16 cellular contexts compared by ENCODE assay signal in the genomic region with DNA sequence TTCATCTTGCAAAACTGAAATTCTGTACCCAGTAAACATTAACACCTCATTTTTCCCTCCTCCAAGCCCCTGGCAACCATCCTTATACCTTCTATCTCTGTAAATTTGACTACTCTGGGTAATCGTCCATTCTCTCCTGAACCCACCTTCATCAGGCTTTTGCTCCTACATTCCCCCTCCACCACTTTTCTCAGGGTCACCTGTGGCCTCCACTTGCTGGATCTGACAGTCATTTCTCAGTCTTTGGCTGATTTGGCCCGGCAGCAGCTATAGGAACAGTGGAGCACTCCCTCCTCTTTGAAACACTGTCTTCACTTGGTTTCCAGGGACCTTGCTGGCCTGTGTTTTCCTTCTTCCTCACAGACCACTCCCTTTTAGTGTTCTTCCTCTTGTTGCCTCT.
DNase-seq lines count a peak whose midpoint lies in the region; ATAC-seq and TF ChIP-seq lines count a peak whose summit lies in the region.
"Had no signal": no experiment of that assay in that cellular context is flagged by ENCODE, and none has a peak within 500 bp of the region (broad histone marks: within the 10 kb centered on the region; RNA-seq: fewer than 3 reads in every experiment).

No MANE protein-coding gene starts in this region.

- DNase-seq in activated naive CD4-positive, alpha-beta T cell treated with anti-CD3 and anti-CD28 coated beads, Interleukin-2, amount 50 U/mL, for 16 hours = no peak
- DNase-seq in activated B cell treated with CpG ODN at 0.5 μM for 24 hours (no peak), mesothelial cell of epicardium (ENCODE audit: low spot score in 2 of 2, unreplicated experiment in 2 of 2) (no peak), type B pancreatic cell (ENCODE audit: extremely low spot score, unreplicated experiment) (no peak), SHP77 (lab: John Stamatoyannopoulos, UW) (no peak)
- DNase-seq: AML-193; CD4-positive, alpha-beta T cell; DMS153; DMS79; GDM1; GOT3; H9; IMR-90 had no signal

- H3K4me3 Mint-ChIP-seq in activated naive CD4-positive, alpha-beta T cell treated with anti-CD3 and anti-CD28 coated beads, Interleukin-2, amount 50 U/mL, for 24 hours = no peak overlapping the region
- no peak overlapping the region for H3K4me3 Mint-ChIP-seq in activated B cell treated with CpG ODN at 0.5 μM for 24 hours
- H3K4me3 Mint-ChIP-seq in mesothelial cell of epicardium = no peak overlapping the region
- H3K4me3 Mint-ChIP-seq in type B pancreatic cell = no peak overlapping the region
- H3K4me3 Mint-ChIP-seq: CD4-positive, alpha-beta T cell; H9 had no signal

- H3K36me3 Mint-ChIP-seq in activated naive CD4-positive, alpha-beta T cell treated with anti-CD3 and anti-CD28 coated beads, Interleukin-2, amount 50 U/mL, for 24 hours = peaks cover 6% of the 10 kb centered on the region
- H3K36me3 Mint-ChIP-seq in activated B cell treated with CpG ODN at 0.5 μM for 24 hours (ENCODE audit: low read depth) (peaks cover 8% of the 10 kb centered on the region), mesothelial cell of epicardium (peaks cover 3% of the 10 kb centered on the region), type B pancreatic cell (peaks cover 23% of the 10 kb centered on the region)

- POLR2A ChIA-PET in activated B cell treated with CpG ODN at 0.5 μM for 24 hours (lab: Charles Lee) = no interaction called here

- no peaks in the 10 kb centered on the region for H3K9me3 Mint-ChIP-seq in activated naive CD4-positive, alpha-beta T cell treated with anti-CD3 and anti-CD28 coated beads, Interleukin-2, amount 50 U/mL, for 24 hours
- H3K9me3 Mint-ChIP-seq in activated B cell treated with CpG ODN at 0.5 μM for 24 hours (no peaks in the 10 kb centered on the region), mesothelial cell of epicardium (no peaks in the 10 kb centered on the region), type B pancreatic cell (peaks cover 12% of the 10 kb centered on the region)
- H3K9me3 Mint-ChIP-seq: CD4-positive, alpha-beta T cell; H9 had no signal

- intact Hi-C loops in activated B cell treated with CpG ODN at 0.5 μM for 24 hours (cut with micrococcal nuclease) = no loop called here

- peaks cover 63% of the 10 kb centered on the region for H3K4me1 Mint-ChIP-seq in activated naive CD4-positive, alpha-beta T cell treated with anti-CD3 and anti-CD28 coated beads, Interleukin-2, amount 50 U/mL, for 24 hours
- peaks cover 78% of the 10 kb centered on the region for H3K4me1 Mint-ChIP-seq in activated B cell treated with CpG ODN at 0.5 μM for 24 hours
- H3K4me1 Mint-ChIP-seq in mesothelial cell of epicardium = peaks cover 64% of the 10 kb centered on the region
- peaks cover 51% of the 10 kb centered on the region for H3K4me1 Mint-ChIP-seq in type B pancreatic cell (ENCODE audit: unreplicated experiment)

- CTCF ChIA-PET in activated B cell treated with CpG ODN at 0.5 μM for 24 hours (lab: Charles Lee) = no interaction called here

- no peaks in the 10 kb centered on the region for H3K27me3 Mint-ChIP-seq in activated naive CD4-positive, alpha-beta T cell treated with anti-CD3 and anti-CD28 coated beads, Interleukin-2, amount 50 U/mL, for 24 hours
- H3K27me3 Mint-ChIP-seq in activated B cell treated with CpG ODN at 0.5 μM for 24 hours (no peaks in the 10 kb centered on the region), mesothelial cell of epicardium (ENCODE audit: low read depth) (no peaks in the 10 kb centered on the region), type B pancreatic cell (no peaks in the 10 kb centered on the region)
- H3K27me3 Mint-ChIP-seq: CD4-positive, alpha-beta T cell had no signal

- TF ChIP-seq CTCF in activated B cell treated with CpG ODN at 0.5 μM for 24 hours (IDR thresholded peaks at IDR 0.05) (no peak), mesothelial cell of epicardium (IDR thresholded peaks at IDR 0.05; ENCODE audit: unreplicated experiment) (no peak), type B pancreatic cell (conservative IDR thresholded peaks at IDR 0.05) (no peak)

- ATAC-seq in activated B cell treated with CpG ODN at 0.5 μM for 24 hours (ENCODE audit: low read depth) (no peak), HG02840 (IDR thresholded peaks at IDR 0.05; ENCODE audit: low FRiP score, unreplicated experiment) (no peak), GM18861 (IDR thresholded peaks at IDR 0.05; ENCODE audit: unreplicated experiment) (no peak)

- peak overlapping the region; percentile 38 for H3K27ac Mint-ChIP-seq in activated naive CD4-positive, alpha-beta T cell treated with anti-CD3 and anti-CD28 coated beads, Interleukin-2, amount 50 U/mL, for 24 hours
- peak overlapping the region; percentile 36 for H3K27ac Mint-ChIP-seq in activated B cell treated with CpG ODN at 0.5 μM for 24 hours
- peak overlapping the region; percentile 10 for H3K27ac Mint-ChIP-seq in mesothelial cell of epicardium
- H3K27ac Mint-ChIP-seq in type B pancreatic cell = peak overlapping the region; percentile 5
- H3K27ac Mint-ChIP-seq: CD4-positive, alpha-beta T cell had no signal
